In the genomic region with DNA sequence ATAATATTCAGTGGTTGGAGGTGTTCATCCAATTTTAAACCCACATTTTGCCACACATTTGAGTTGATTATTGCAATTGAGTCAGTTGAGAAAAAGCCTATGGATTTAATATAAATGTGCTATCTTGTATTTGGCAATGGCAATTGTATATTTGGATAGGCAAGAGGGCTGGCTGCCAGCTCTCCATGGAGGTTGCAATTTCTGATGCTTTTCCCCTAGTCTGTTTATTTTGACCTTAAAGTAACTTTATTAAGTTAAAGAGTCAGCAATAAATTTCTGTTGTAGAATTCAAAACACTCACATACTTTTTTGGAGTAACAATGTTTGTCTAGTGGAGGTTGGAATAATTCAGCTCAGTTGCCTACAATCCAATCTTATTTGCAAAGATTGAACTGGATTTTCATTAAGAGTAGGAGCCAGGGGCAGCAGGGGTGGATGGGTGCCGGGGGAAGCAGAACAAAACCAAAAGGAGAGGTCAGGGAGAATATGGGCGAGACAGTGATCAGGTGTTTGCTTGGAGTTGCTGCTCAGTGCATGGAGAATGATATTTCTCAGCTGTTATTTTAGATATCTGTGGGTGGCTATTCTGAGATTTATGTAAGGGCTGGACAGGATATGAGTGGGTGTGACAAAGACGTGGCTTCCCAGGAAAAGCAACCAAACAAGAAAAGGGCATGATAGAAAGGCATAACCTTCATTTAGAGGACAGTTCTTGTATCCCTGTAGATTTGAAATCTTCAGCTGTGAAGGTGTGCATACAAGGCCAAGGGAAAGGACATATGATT, we compare ENCODE assay signal across 16 cellular contexts.
DNase-seq lines count a peak whose midpoint lies in the region; ATAC-seq and TF ChIP-seq lines count a peak whose summit lies in the region.
"Had no signal": no experiment of that assay in that cellular context is flagged by ENCODE, and none has a peak within 500 bp of the region (broad histone marks: within the 10 kb centered on the region; RNA-seq: fewer than 3 reads in every experiment).

No MANE protein-coding gene starts in this region.

- CTCF ChIA-PET in IMR-90 (lab: Yijun Ruan, JAX): no interaction called here

- H3K4ac ChIP-seq in IMR-90 (ENCODE audit: low read depth, low read length): peak overlapping the region; percentile 0; the same call in 1 of the 2 replicates

- POLR2A ChIA-PET in IMR-90 (lab: Charles Lee; ENCODE audit: unreplicated experiment): interaction anchor here (0.7 kb wide), 1 partner anchor 68 kb away, joined by 4 read pairs; no protein-coding TSS in a partner anchor

- BruUV-seq in IMR-90 (replicated peaks; lab: Mats Ljungman, UMichigan): no TSS peak

- DNase-seq in IMR-90: peak; percentile 60
- peak; percentile 55 for DNase-seq in brain pericyte (ENCODE audit: low read depth, low spot score)
- DNase-seq in mesothelial cell of epicardium (ENCODE audit: low spot score in 2 of 2, unreplicated experiment in 2 of 2): no peak
- no peak for DNase-seq in upper lobe of left lung
- DNase-seq in activated gamma-delta T cell treated with Interleukin-2 at 50 U/mL for 16 hours: no peak
- no peak for DNase-seq in stimulated activated CD4-positive, alpha-beta T cell treated with anti-CD3 and anti-CD28 coated beads, Interleukin-4, amount 100 ng/mL, for 24 hours
- DNase-seq in right atrium auricular region (ENCODE audit: low spot score): no peak
- DNase-seq: Caco-2, DMS53, HCEC 1CT, NCI-H1436 treated with DMSO at 0.1 percent for 48 hours, NCI-H2081, NCI-H510A, NCI-H774 had no signal

- TF ChIP-seq POLR2A in IMR-90 (IDR thresholded peaks at IDR 0.05; ENCODE audit: low read depth, low read length) (no peak), upper lobe of left lung (IDR thresholded peaks at IDR 0.05) (no peak)

- H3K27me3 ChIP-seq in IMR-90 (ENCODE audit: control insufficient read depth, insufficient read depth, low read length): no peaks in the 10 kb centered on the region
- H3K27me3 ChIP-seq in parathyroid adenoma (ENCODE audit: control insufficient read depth, insufficient read depth, low read length): no peaks in the 10 kb centered on the region
- no peaks in the 10 kb centered on the region for H3K27me3 ChIP-seq in upper lobe of left lung
- no peaks in the 10 kb centered on the region for H3K27me3 ChIP-seq in right atrium auricular region

- H3K56ac ChIP-seq in IMR-90 (ENCODE audit: extremely low read depth, insufficient read depth, low read length): no peak overlapping the region

- H2BK120ac ChIP-seq in IMR-90 (ENCODE audit: low read depth, low read length): peak overlapping the region; percentile 21; the same call in 1 of the 2 replicates

- H3K79me2 ChIP-seq in parathyroid adenoma: no peaks in the 10 kb centered on the region

- no peaks in the 10 kb centered on the region for H4K20me1 ChIP-seq in IMR-90 (ENCODE audit: insufficient read depth, low read length)

- H3K4me3 Mint-ChIP-seq in mesothelial cell of epicardium: no peak overlapping the region

- TF ChIP-seq RAD21 in IMR-90 (IDR thresholded peaks at IDR 0.05; ENCODE audit: low read length): no peak

- H3K36me3 ChIP-seq in IMR-90 (ENCODE audit: control insufficient read depth, insufficient read depth, low read length): no peaks in the 10 kb centered on the region
- H3K36me3 ChIP-seq in parathyroid adenoma (ENCODE audit: control insufficient read depth, insufficient read depth, low read length): no peaks in the 10 kb centered on the region
- no peaks in the 10 kb centered on the region for H3K36me3 ChIP-seq in upper lobe of left lung
- H3K36me3 ChIP-seq in right atrium auricular region: no peaks in the 10 kb centered on the region

- no peaks in the 10 kb centered on the region for H3K36me3 Mint-ChIP-seq in mesothelial cell of epicardium

- peak overlapping the region; percentile 35; the same call in 1 of the 2 replicates for H3K4me2 ChIP-seq in IMR-90 (ENCODE audit: low read depth, low read length)
- no peak overlapping the region for H3K4me2 ChIP-seq in parathyroid adenoma (ENCODE audit: low read length)

- peak overlapping the region; percentile 8 for H2BK5ac ChIP-seq in IMR-90 (ENCODE audit: low read depth, low read length, poor library complexity, severe bottlenecking)

- TF ChIP-seq CTCF in IMR-90 (conservative IDR thresholded peaks at IDR 0.05; ENCODE audit: low read depth, low read length) (no peak), mesothelial cell of epicardium (IDR thresholded peaks at IDR 0.05; ENCODE audit: unreplicated experiment) (no peak), parathyroid adenoma (IDR thresholded peaks at IDR 0.05) (no peak), upper lobe of left lung (IDR thresholded peaks at IDR 0.05) (no peak), right atrium auricular region (IDR thresholded peaks at IDR 0.05) (no peak)

- H3K4me1 ChIP-seq in IMR-90 (ENCODE audit: control insufficient read depth, insufficient read depth, low read length) (peaks cover 3% of the 10 kb centered on the region), parathyroid adenoma (peaks cover 7% of the 10 kb centered on the region), upper lobe of left lung (no peaks in the 10 kb centered on the region), right atrium auricular region (no peaks in the 10 kb centered on the region)
- H3K4me1 ChIP-seq: Caco-2 had no signal

- H3K27me3 Mint-ChIP-seq in mesothelial cell of epicardium (ENCODE audit: low read depth): no peaks in the 10 kb centered on the region

- no peak overlapping the region for H2AK5ac ChIP-seq in IMR-90 (ENCODE audit: low read depth, low read length)

- H3K9me3 ChIP-seq in IMR-90 (ENCODE audit: control insufficient read depth, insufficient read depth, low read length): no peaks in the 10 kb centered on the region
- no peaks in the 10 kb centered on the region for H3K9me3 ChIP-seq in parathyroid adenoma (ENCODE audit: control insufficient read depth, low read length)
- H3K9me3 ChIP-seq in upper lobe of left lung: no peaks in the 10 kb centered on the region
- no peaks in the 10 kb centered on the region for H3K9me3 ChIP-seq in right atrium auricular region
- H3K9me3 ChIP-seq: Caco-2 had no signal

- peak overlapping the region; percentile 33; the same call in 1 of the 2 replicates for H2BK20ac ChIP-seq in IMR-90 (ENCODE audit: low read depth, low read length)

- H3K27ac ChIP-seq in IMR-90 (ENCODE audit: insufficient read depth, low read length): peak overlapping the region; percentile 58; the same call in 1 of the 2 replicates
- H3K27ac ChIP-seq in parathyroid adenoma: no peak overlapping the region
- no peak overlapping the region for H3K27ac ChIP-seq in upper lobe of left lung
- no peak overlapping the region for H3K27ac ChIP-seq in right atrium auricular region
- H3K27ac ChIP-seq: RWPE1 had no signal

- H3K79me1 ChIP-seq in IMR-90 (ENCODE audit: low read depth in 1 of 2, low read length in 2 of 2): no peaks in the 10 kb centered on the region

- WGBS in IMR-90 (ENCODE audit: extremely low coverage in 2 of 2, insufficient read length in 1 of 2), 2 experiments: 75% methylated on average over 2 of the region's 3 CpGs; no CpG with 5 or more reads in 1 of the 2 experiments
- WGBS in upper lobe of left lung, 2 donors: 50 to 62% methylated on average over 3 of the region's 3 CpGs

- H3K4me3 ChIP-seq in IMR-90 (ENCODE audit: insufficient read depth, low read depth, low read length): no peak overlapping the region
- no peak overlapping the region for H3K4me3 ChIP-seq in parathyroid adenoma (ENCODE audit: low read depth, low read length)
- no peak overlapping the region for H3K4me3 ChIP-seq in upper lobe of left lung
- no peak overlapping the region for H3K4me3 ChIP-seq in right atrium auricular region

- dilution Hi-C loops in IMR-90 (cut with HindIII; ENCODE audit: low sequenced_read_pairs, unreplicated experiment): no loop called here

- no peak overlapping the region for H3K9ac ChIP-seq in IMR-90 (ENCODE audit: low read depth, low read length)
- no peak overlapping the region for H3K9ac ChIP-seq in parathyroid adenoma

- no peak overlapping the region for H4K91ac ChIP-seq in IMR-90 (ENCODE audit: insufficient read depth, low read depth, low read length)

- in situ Hi-C loops in IMR-90 (cut with MboI; ENCODE audit: low sequenced_read_pairs): no loop called here

- intact Hi-C loops in IMR-90 (cut with micrococcal nuclease): loop anchor here (10.0 kb wide), 2 partner anchors 442 to 712 kb away; no protein-coding TSS in a partner anchor

- H2AFZ ChIP-seq in IMR-90 (replicated peaks; ENCODE audit: low read length, poor library complexity): peak overlapping the region; percentile 6
- H2AFZ ChIP-seq in parathyroid adenoma: peak overlapping the region; percentile 48

- H3K14ac ChIP-seq in IMR-90 (replicated peaks; ENCODE audit: low read depth, low read length): no peak overlapping the region

- peaks cover 28% of the 10 kb centered on the region for H3K4me1 Mint-ChIP-seq in mesothelial cell of epicardium

- 0 out of 4 replicates have a peak overlapping the region, but pooled peaks of 1 of the 2 experiments have one; percentile 0 for H4K8ac ChIP-seq in IMR-90 (ENCODE audit: low read depth in 2 of 2, low read length in 2 of 2)

- no peak for TF ChIP-seq EP300 in upper lobe of left lung (IDR thresholded peaks at IDR 0.05)

- H3K9me3 Mint-ChIP-seq in mesothelial cell of epicardium: peaks cover 10% of the 10 kb centered on the region

- H3K27ac Mint-ChIP-seq in mesothelial cell of epicardium: peak overlapping the region; percentile 7

- peak overlapping the region; percentile 86 for H3K18ac ChIP-seq in IMR-90 (ENCODE audit: low read depth, low read length)

- ATAC-seq in IMR-90 (ENCODE audit: low read depth): peak; percentile 51
- ATAC-seq in upper lobe of left lung (ENCODE audit: low FRiP score in 2 of 2): no peak

- no peak overlapping the region for H2AK9ac ChIP-seq in IMR-90 (replicated peaks; ENCODE audit: low read depth, low read length, poor library complexity)

- peak overlapping the region; percentile 30 for H4K5ac ChIP-seq in IMR-90 (ENCODE audit: low read depth, low read length)

- H3K23ac ChIP-seq in IMR-90 (ENCODE audit: low read depth, low read length): no peak overlapping the region

- H2BK15ac ChIP-seq in IMR-90 (ENCODE audit: low read depth, low read length): peak overlapping the region; percentile 18; the same call in 2 of the 3 replicates

- peaks cover 3% of the 10 kb centered on the region; the same call in 1 of the 2 replicates for H3K9me1 ChIP-seq in IMR-90 (ENCODE audit: insufficient read depth, low read length)

TF ChIP-seq in IMR-90, 13 proteins besides CTCF, POLR2A, EP300 and RAD21:
- TF ChIP-seq, protein P1, sequence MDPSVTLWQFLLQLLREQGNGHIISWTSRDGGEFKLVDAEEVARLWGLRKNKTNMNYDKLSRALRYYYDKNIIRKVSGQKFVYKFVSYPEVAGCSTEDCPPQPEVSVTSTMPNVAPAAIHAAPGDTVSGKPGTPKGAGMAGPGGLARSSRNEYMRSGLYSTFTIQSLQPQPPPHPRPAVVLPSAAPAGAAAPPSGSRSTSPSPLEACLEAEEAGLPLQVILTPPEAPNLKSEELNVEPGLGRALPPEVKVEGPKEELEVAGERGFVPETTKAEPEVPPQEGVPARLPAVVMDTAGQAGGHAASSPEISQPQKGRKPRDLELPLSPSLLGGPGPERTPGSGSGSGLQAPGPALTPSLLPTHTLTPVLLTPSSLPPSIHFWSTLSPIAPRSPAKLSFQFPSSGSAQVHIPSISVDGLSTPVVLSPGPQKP (IDR thresholded peaks at IDR 0.05; ENCODE audit: borderline replicate concordance, low read depth, low read length): no peak
- peak; percentile 23; the same call in 1 of the 2 replicates for TF ChIP-seq MAFK (IDR thresholded peaks at IDR 0.05; ENCODE audit: low read depth, low read length)

Comparison
In these comparisons a context has a peak if more than half of its experiments do, and no peak if none do; other contexts are left out.
1. DNase-seq: peak in IMR-90 (single experiment) and brain pericyte (single experiment); none in mesothelial cell of epicardium (0 of 2), upper lobe of left lung (0 of 2), activated gamma-delta T cell treated with Interleukin-2 at 50 U/mL for 16 hours (single experiment), stimulated activated CD4-positive, alpha-beta T cell treated with anti-CD3 and anti-CD28 coated beads, Interleukin-4, amount 100 ng/mL, for 24 hours (single experiment) and right atrium auricular region (single experiment).